ENCODE assay signal across 10 cellular contexts in genomic region chr20:16419138-16419715, GRCh38.
"Had no signal": no experiment of that assay in that cellular context is flagged by ENCODE, and none has a peak within 500 bp of the region (broad histone marks: within the 10 kb centered on the region; RNA-seq: fewer than 3 reads in every experiment).

No MANE protein-coding gene starts in this region.

- H3K27me3 ChIP-seq: brain microvascular endothelial cell, left lung, right lobe of liver had no signal

- H3K4me3 ChIP-seq: left lung, prostate gland, right lobe of liver had no signal

- H3K9me3 ChIP-seq: left lung, prostate gland, right lobe of liver had no signal

- DNase-seq: activated naive CD4-positive, alpha-beta T cell treated with Interleukin-2 at 50 U/mL for 16 hours; brain microvascular endothelial cell; cerebellar nuclear complex; effector memory CD4-positive, alpha-beta T cell; islet precursor cell; left lung; right lobe of liver; T-cell; T-helper 9 cell had no signal

- H3K36me3 ChIP-seq: brain microvascular endothelial cell, prostate gland had no signal

- H3K27ac ChIP-seq: brain microvascular endothelial cell, left lung, prostate gland, right lobe of liver had no signal

- H3K4me1 ChIP-seq: left lung, prostate gland, right lobe of liver had no signal
